In the genomic region with DNA sequence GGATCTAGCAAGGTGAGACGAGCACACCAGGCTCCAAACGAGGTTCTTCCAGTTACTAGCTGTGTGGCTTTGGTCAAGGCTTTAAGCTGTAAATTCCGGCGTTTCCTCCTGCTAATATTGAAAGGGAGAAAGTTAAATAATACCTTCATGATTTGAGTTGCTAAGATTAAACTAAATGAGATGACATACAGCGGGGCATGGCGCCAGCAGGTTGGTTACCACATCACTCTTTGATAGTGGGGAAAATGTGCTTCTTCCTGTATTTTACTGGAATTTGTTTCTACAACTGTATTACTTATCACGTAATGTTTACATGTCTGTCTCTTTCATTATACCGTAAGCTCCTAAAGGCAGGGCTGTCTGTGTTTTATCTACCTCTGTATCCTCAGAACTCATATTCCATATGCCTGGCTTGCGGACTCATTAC, we compare ENCODE assay signal across 8 cellular contexts. TPM values are rescaled to one million over a fixed set of nuclear protein-coding genes. Genes with fewer than 3 reads are reported as not detected.
A peak's percentile ranks its signal among the peaks of the same experiment; 100 is the strongest.
DNase-seq lines count a peak whose midpoint lies in the region; ATAC-seq and TF ChIP-seq lines count a peak whose summit lies in the region.

No MANE protein-coding gene starts in this region.

- peak overlapping the region; percentile 55 for H3K4me3 ChIP-seq in BJ (ENCODE audit: low read depth, low read length)
- peak overlapping the region; percentile 100 for H3K4me3 ChIP-seq in HUES48 (ENCODE audit: low read depth, low read length)
- peak overlapping the region; percentile 71 to 89 (median 83) for H3K4me3 ChIP-seq in breast epithelium
- H3K4me3 ChIP-seq in right lobe of liver: peak overlapping the region; percentile 70 to 94 (median 94)
- peak overlapping the region; percentile 83 to 94 (median 88) for H3K4me3 ChIP-seq in upper lobe of left lung

- ATAC-seq in right lobe of liver: peak in 3 of 4 donors; percentile 1 to 47 (median 8)
- peak in 1 of 2 donors; percentile 23 for ATAC-seq in upper lobe of left lung (ENCODE audit: low FRiP score in 2 of 2)
- no peak for ATAC-seq in GM18909 (IDR thresholded peaks at IDR 0.05; ENCODE audit: poor library complexity, unreplicated experiment)
- ATAC-seq in HG03175 (IDR thresholded peaks at IDR 0.05; ENCODE audit: unreplicated experiment): no peak

- peak overlapping the region; percentile 100 for H3K9ac ChIP-seq in HUES48 (ENCODE audit: low read depth, low read length)

- CTCF ChIA-PET in BJ (lab: Yijun Ruan, JAX): interaction anchor here (1.1 to 5.0 kb wide), 12 partner anchors 9 to 259 kb away, joined by 3 to 40 read pairs (median 4); a partner anchor contains a TSS

- H3K27ac ChIP-seq in HUES48 (ENCODE audit: low read depth, low read length) (peak overlapping the region; percentile 98), breast epithelium (peak overlapping the region; percentile 81 to 89), right lobe of liver (peak overlapping the region in 2 of 3 donors; percentile 88 to 92), upper lobe of left lung (peak overlapping the region; percentile 86 to 94 (median 91))

- WGBS in right lobe of liver (ENCODE audit: insufficient coverage, low coverage, low lambda C conversion rate, missing lambda C conversion rate): 2% methylated on average over 9 of the region's 9 CpGs
- 6 to 10% methylated on average over 9 of the region's 9 CpGs for WGBS in upper lobe of left lung, 2 donors

- no peaks in the 10 kb centered on the region for H3K9me3 ChIP-seq in HUES48 (ENCODE audit: control insufficient read depth, insufficient read depth, low read length)
- no peaks in the 10 kb centered on the region for H3K9me3 ChIP-seq in breast epithelium
- H3K9me3 ChIP-seq in right lobe of liver: no peaks in the 10 kb centered on the region
- no peaks in the 10 kb centered on the region for H3K9me3 ChIP-seq in upper lobe of left lung

- POLR2A ChIA-PET in BJ (lab: Charles Lee): no interaction called here

- H3K36me3 ChIP-seq in BJ (ENCODE audit: control insufficient read depth, insufficient read depth, low read length) (no peaks in the 10 kb centered on the region), HUES48 (ENCODE audit: control insufficient read depth, insufficient read depth, low read length) (peaks cover 37% of the 10 kb centered on the region), breast epithelium (no peaks in the 10 kb centered on the region), right lobe of liver (no peaks in the 10 kb centered on the region), upper lobe of left lung (peaks cover 0 to 22% (median 2%) of the 10 kb centered on the region in 4 donors)

- no peaks in the 10 kb centered on the region for H3K27me3 ChIP-seq in BJ (ENCODE audit: control insufficient read depth, insufficient read depth, low read length)
- H3K27me3 ChIP-seq in HUES48 (ENCODE audit: control insufficient read depth, insufficient read depth, low read length): no peaks in the 10 kb centered on the region
- no peaks in the 10 kb centered on the region for H3K27me3 ChIP-seq in breast epithelium
- H3K27me3 ChIP-seq in right lobe of liver: no peaks in the 10 kb centered on the region
- H3K27me3 ChIP-seq in upper lobe of left lung: no peaks in the 10 kb centered on the region

- TF ChIP-seq CTCF in BJ (IDR thresholded peaks at IDR 0.05; ENCODE audit: insufficient read depth, low read depth, low read length): no peak
- no peak for TF ChIP-seq CTCF in breast epithelium (IDR thresholded peaks at IDR 0.05)
- TF ChIP-seq CTCF in right lobe of liver (IDR thresholded peaks at IDR 0.05): no peak
- no peak for TF ChIP-seq CTCF in upper lobe of left lung (IDR thresholded peaks at IDR 0.05)

- intact Hi-C loops in breast epithelium (cut with DNase I; ENCODE audit: low total_unique reads) (no loop called here), right lobe of liver (cut with DNase I) (no loop called here)

- DNase-seq in BJ (ENCODE audit: low read depth): no peak
- no peak for DNase-seq in breast epithelium (ENCODE audit: low spot score in 2 of 2)
- DNase-seq in right lobe of liver: peak in 1 of 3 donors; percentile 75
- DNase-seq in upper lobe of left lung: no peak
- no peak for DNase-seq in NCI-H82 treated with DMSO at 0.1 percent for 48 hours (lab: John Stamatoyannopoulos, UW; ENCODE audit: unreplicated experiment)

- H3K4me1 ChIP-seq in HUES48 (ENCODE audit: control insufficient read depth, insufficient read depth, low read length) (peaks cover 6% of the 10 kb centered on the region; the same call in 1 of the 2 replicates), breast epithelium (no peaks in the 10 kb centered on the region), right lobe of liver (peaks cover 0 to 19% (median 2%) of the 10 kb centered on the region in 4 donors), upper lobe of left lung (peaks cover 13 to 25% (median 15%) of the 10 kb centered on the region in 4 donors)

- no peak for TF ChIP-seq EP300 in upper lobe of left lung (IDR thresholded peaks at IDR 0.05)

- no peak for TF ChIP-seq POLR2A in breast epithelium (IDR thresholded peaks at IDR 0.05)
- no peak for TF ChIP-seq POLR2A in right lobe of liver (IDR thresholded peaks at IDR 0.05)
- TF ChIP-seq POLR2A in upper lobe of left lung (IDR thresholded peaks at IDR 0.05): no peak

RNA-seq across cellular contexts. Expression of a gene that starts 0.6 kb away (rescaled TPM):
- polyA plus RNA-seq in BJ (2011; rRNA removed): 23.4 and 34.8 TPM in 2 replicates
- polyA minus RNA-seq in BJ (2011; rRNA and poly(A)+ RNA removed): 13.8 and 20.7 TPM in 2 replicates
- total RNA-seq in breast epithelium (10 to 100 TPM in 2 of 3 donors, 1 to 10 TPM in 1; 4.5 to 24.7 (median 19.7) TPM), right lobe of liver (10 to 100 TPM; 11.2 to 29.2 (median 16.5) TPM), upper lobe of left lung (10 to 100 TPM in 3 of 6 donors, 1 to 10 TPM in 3; 2.2 to 21.7 (median 11.9) TPM)

RNA-seq across cellular contexts. Expression of a gene that starts 11.7 kb away (rescaled TPM):
- 66.0 and 71.4 TPM in 2 replicates for polyA plus RNA-seq in BJ (2011; rRNA removed)
- 22.5 and 23.2 TPM in 2 replicates for polyA minus RNA-seq in BJ (2011; rRNA and poly(A)+ RNA removed)
- total RNA-seq in breast epithelium (10 to 100 TPM; 32.8 to 58.7 (median 45.4) TPM), right lobe of liver (10 to 100 TPM; 29.0 to 37.0 (median 32.1) TPM), upper lobe of left lung (10 to 100 TPM; 22.0 to 60.8 (median 42.5) TPM)

RNA-seq across cellular contexts. Expression of a gene that starts 34.8 kb away (rescaled TPM):
- 0.09 and 0.10 TPM in 2 replicates for polyA plus RNA-seq in BJ (2011; rRNA removed)
- polyA minus RNA-seq in BJ (2011; rRNA and poly(A)+ RNA removed): 1.2 TPM in 1 of 2 replicates, not detected in the other
- total RNA-seq in breast epithelium (1 to 10 TPM in 2 of 3 donors, under 1 TPM in 1; 0.96 to 5.2 (median 3.7) TPM), right lobe of liver (under 1 TPM; 0.12 to 0.84 (median 0.23) TPM), upper lobe of left lung (1 to 10 TPM in 4 of 6 donors, under 1 TPM in 2; 0.89 to 5.4 (median 2.5) TPM)

Comparison
In these comparisons a context has a peak if more than half of its experiments do, and no peak if none do; other contexts are left out.
1. ATAC-seq: peak in right lobe of liver (3 of 4); none in GM18909 (single experiment) and HG03175 (single experiment).
2. Peak in every context shown above with its lines, with median percentiles within 50 percentile points of each other: H3K4me3 ChIP-seq and H3K27ac ChIP-seq.